Comparison of ENCODE assay signal across 8 cellular contexts in genomic region chr14:74038015-74038859, GRCh38. TPM values are rescaled to one million over a fixed set of nuclear protein-coding genes. Genes with fewer than 3 reads are reported as not detected.
DNase-seq lines count a peak whose midpoint lies in the region; ATAC-seq and TF ChIP-seq lines count a peak whose summit lies in the region.

No MANE protein-coding gene starts in this region.

- H3K27me3 ChIP-seq in KMS-11 (ENCODE audit: insufficient read depth, low read depth) (no peaks in the 10 kb centered on the region), PC-3 (ENCODE audit: low read length) (no peaks in the 10 kb centered on the region)

- no peaks in the 10 kb centered on the region for H3K9me3 ChIP-seq in PC-3 (ENCODE audit: low read length)

- no peak overlapping the region for H3K4me3 Mint-ChIP-seq in naive B cell
- H3K4me3 Mint-ChIP-seq in stimulated activated naive CD8-positive, alpha-beta T cell treated with anti-CD3 and anti-CD28 coated beads, Interleukin-15, amount 100 ng/mL, for 72 hours: no peak overlapping the region

- H3K4me1 ChIP-seq in KMS-11 (ENCODE audit: low read depth, poor library complexity, severe bottlenecking): no peaks in the 10 kb centered on the region
- no peaks in the 10 kb centered on the region for H3K4me1 ChIP-seq in PC-3 (ENCODE audit: insufficient read depth, low read length)

- H2AFZ ChIP-seq in KMS-11 (ENCODE audit: low read depth) (no peak overlapping the region), PC-3 (ENCODE audit: low read length) (no peak overlapping the region)

- no TSS peak for BruUV-seq in PC-3 (replicated peaks; lab: Mats Ljungman, UMichigan)

- H3K27ac ChIP-seq in KMS-11 (no peak overlapping the region), PC-3 (ENCODE audit: low read length) (no peak overlapping the region)

- H3K9ac ChIP-seq in KMS-11: no peak overlapping the region
- no peak overlapping the region for H3K9ac ChIP-seq in PC-3 (ENCODE audit: low read length)

- H3K27ac Mint-ChIP-seq in naive B cell: no peak overlapping the region
- peak overlapping the region in 1 of 2 donors; percentile 42 for H3K27ac Mint-ChIP-seq in stimulated activated naive CD8-positive, alpha-beta T cell treated with anti-CD3 and anti-CD28 coated beads, Interleukin-15, amount 100 ng/mL, for 72 hours

- peak; percentile 68 for TF ChIP-seq CTCF in KMS-11 (conservative IDR thresholded peaks at IDR 0.05; ENCODE audit: low read depth, low read length)
- peak; percentile 89 for TF ChIP-seq CTCF in PC-3 (conservative IDR thresholded peaks at IDR 0.05; ENCODE audit: low read depth, low read length)

- ATAC-seq in PC-3 (peak; percentile 59), naive B cell (ENCODE audit: low read depth in 2 of 2) (peak; percentile 40 to 50), HG02970 (IDR thresholded peaks at IDR 0.05; ENCODE audit: low FRiP score, unreplicated experiment) (no peak)
- no peak for ATAC-seq in stimulated activated naive CD8-positive, alpha-beta T cell treated with anti-CD3 and anti-CD28 coated beads, Interleukin-15, amount 100 ng/mL, for 72 hours

- DNase-seq in EH (ENCODE audit: low read depth) (peak; percentile 62), PC-3 (peak; percentile 84), dermis microvascular lymphatic vessel endothelial cell (ENCODE audit: low read depth in 2 of 2) (peak; percentile 44 to 59), naive B cell (peak; percentile 38)
- no peak for DNase-seq in stimulated activated naive CD8-positive, alpha-beta T cell treated with anti-CD3 and anti-CD28 coated beads, Interleukin-15, amount 100 ng/mL, for 72 hours
- DNase-seq in effector CD8-positive, alpha-beta T cell (lab: John Stamatoyannopoulos, UW): no peak

- no peaks in the 10 kb centered on the region for H3K36me3 Mint-ChIP-seq in naive B cell

- no peak overlapping the region for H3K4me2 ChIP-seq in KMS-11
- no peak overlapping the region for H3K4me2 ChIP-seq in PC-3 (ENCODE audit: low read length)

- H3K36me3 ChIP-seq in KMS-11 (ENCODE audit: insufficient read depth) (no peaks in the 10 kb centered on the region), PC-3 (ENCODE audit: low read depth, low read length) (no peaks in the 10 kb centered on the region)

- H3K4me1 Mint-ChIP-seq in naive B cell: peaks cover 0 to 6% (median 0%) of the 10 kb centered on the region in 3 donors
- no peaks in the 10 kb centered on the region for H3K4me1 Mint-ChIP-seq in stimulated activated naive CD8-positive, alpha-beta T cell treated with anti-CD3 and anti-CD28 coated beads, Interleukin-15, amount 100 ng/mL, for 72 hours

- CTCF ChIA-PET in PC-3 (lab: Charles Lee): no interaction called here

- no peaks in the 10 kb centered on the region for H3F3A ChIP-seq in PC-3 (ENCODE audit: low read length, unreplicated experiment)

- no peaks in the 10 kb centered on the region for H3K9me3 Mint-ChIP-seq in naive B cell
- H3K9me3 Mint-ChIP-seq in stimulated activated naive CD8-positive, alpha-beta T cell treated with anti-CD3 and anti-CD28 coated beads, Interleukin-15, amount 100 ng/mL, for 72 hours: no peaks in the 10 kb centered on the region

- H4K20me1 ChIP-seq in KMS-11 (ENCODE audit: insufficient read depth) (no peaks in the 10 kb centered on the region), PC-3 (ENCODE audit: low read length) (no peaks in the 10 kb centered on the region)

- POLR2A ChIA-PET in PC-3 (lab: Charles Lee; ENCODE audit: unreplicated experiment): no interaction called here

- H3K9me2 ChIP-seq in PC-3 (replicated peaks; ENCODE audit: low read length): no peaks in the 10 kb centered on the region

- intact Hi-C loops in PC-3 (cut with micrococcal nuclease): loop anchor here (1.0 to 10.0 kb wide), 3 partner anchors 103 to 313 kb away; no protein-coding TSS in a partner anchor

- H3K27me3 Mint-ChIP-seq in naive B cell: no peaks in the 10 kb centered on the region
- H3K27me3 Mint-ChIP-seq in stimulated activated naive CD8-positive, alpha-beta T cell treated with anti-CD3 and anti-CD28 coated beads, Interleukin-15, amount 100 ng/mL, for 72 hours: no peaks in the 10 kb centered on the region

- H3K79me2 ChIP-seq in KMS-11 (ENCODE audit: insufficient read depth, low read depth): no peaks in the 10 kb centered on the region
- H3K79me2 ChIP-seq in PC-3 (ENCODE audit: low read length): no peaks in the 10 kb centered on the region

- H3K4me3 ChIP-seq in KMS-11 (IDR thresholded peaks at IDR 0.05; ENCODE audit: insufficient read depth, low read depth, low read length) (no peak overlapping the region), PC-3 (ENCODE audit: low read length) (no peak overlapping the region)

RNA-seq across cellular contexts. Expression of gene BBOF1, which starts 19.1 kb away (rescaled TPM):
- total RNA-seq in PC-3 (2014; rRNA removed): 1.5 and 3.9 TPM in 2 replicates
- total RNA-seq in dermis microvascular lymphatic vessel endothelial cell: 0.76 and 0.77 TPM in 2 replicates
- 1 to 10 TPM; 1.2 to 5.8 (median 2.0) TPM for polyA plus RNA-seq in naive B cell (ENCODE audit: low read depth in 6 of 6)

RNA-seq across cellular contexts. Expression of gene ENTPD5, which starts 19.1 kb away (rescaled TPM):
- total RNA-seq in PC-3 (2014; rRNA removed): 7.9 and 11.2 TPM in 2 replicates
- 5.3 and 5.9 TPM in 2 replicates for total RNA-seq in dermis microvascular lymphatic vessel endothelial cell
- polyA plus RNA-seq in naive B cell (ENCODE audit: low read depth in 6 of 6): 1 to 10 TPM; 2.3 to 5.7 (median 5.0) TPM

RNA-seq across cellular contexts. Expression of gene ALDH6A1, which starts 46.0 kb away (rescaled TPM):
- total RNA-seq in PC-3 (2014; rRNA removed) (5.0 and 5.4 TPM in 2 replicates), dermis microvascular lymphatic vessel endothelial cell (16.3 and 16.9 TPM in 2 replicates)
- polyA plus RNA-seq in naive B cell (ENCODE audit: low read depth in 6 of 6): 10 to 100 TPM; 14.5 to 24.3 (median 20.6) TPM

RNA-seq across cellular contexts. Expression of gene LIN52, which starts 46.5 kb away (rescaled TPM):
- total RNA-seq in PC-3 (2014; rRNA removed) (8.4 and 9.3 TPM in 2 replicates), dermis microvascular lymphatic vessel endothelial cell (7.7 and 10.6 TPM in 2 replicates)
- 10 to 100 TPM in 5 of 6 donors, 1 to 10 TPM in 1; 7.4 to 19.1 (median 11.9) TPM for polyA plus RNA-seq in naive B cell (ENCODE audit: low read depth in 6 of 6)

Comparison
In these comparisons a context has a peak if more than half of its experiments do, and no peak if none do; other contexts are left out.
1. DNase-seq: peak in EH (single experiment), PC-3 (single experiment), dermis microvascular lymphatic vessel endothelial cell (2 of 2) and naive B cell (single experiment); none in stimulated activated naive CD8-positive, alpha-beta T cell treated with anti-CD3 and anti-CD28 coated beads, Interleukin-15, amount 100 ng/mL, for 72 hours (0 of 2) and effector CD8-positive, alpha-beta T cell (single experiment).
2. ATAC-seq: peak in PC-3 (single experiment) and naive B cell (2 of 2); none in stimulated activated naive CD8-positive, alpha-beta T cell treated with anti-CD3 and anti-CD28 coated beads, Interleukin-15, amount 100 ng/mL, for 72 hours (single experiment) and HG02970 (single experiment).